ENCODE assay signal across 8 cellular contexts in genomic region chr3:69791919-69792399, GRCh38. TPM values are rescaled to one million over a fixed set of nuclear protein-coding genes. Genes with fewer than 3 reads are reported as not detected.
DNase-seq lines count a peak whose midpoint lies in the region; ATAC-seq, FAIRE-seq and TF ChIP-seq lines count a peak whose summit lies in the region.

No MANE protein-coding gene starts in this region.

- peaks cover 0 to 46% (median 36%) of the 10 kb centered on the region in 4 donors for H3K4me1 ChIP-seq in sigmoid colon

- 38 to 60% methylated on average over 3 of the region's 3 CpGs for WGBS in sigmoid colon, 2 donors

- FAIRE-seq in frontal cortex (lab: Jason Lieb, UNC): peak; percentile 65

- H3K36me3 ChIP-seq in sigmoid colon: no peaks in the 10 kb centered on the region

- no peaks in the 10 kb centered on the region for H3K27me3 ChIP-seq in sigmoid colon

- TF ChIP-seq POLR2A in sigmoid colon (IDR thresholded peaks at IDR 0.05): no peak

- intact Hi-C loops in sigmoid colon (cut with DNase I) (loop anchor here (1.0 kb wide), 1 partner anchor 101 kb away; no protein-coding TSS in a partner anchor), left colon (cut with DNase I, micrococcal nuclease) (loop anchor here in 1 of 2 donors (2.0 kb wide), 1 partner anchor 101 kb away; no protein-coding TSS in a partner anchor)

- H3K9me3 ChIP-seq in sigmoid colon: no peaks in the 10 kb centered on the region

- peak; percentile 16; the same call in 1 of the 3 replicates for TF ChIP-seq CTCF in GM12872 (IDR thresholded peaks at IDR 0.05; ENCODE audit: insufficient read depth, low read depth, low read length)
- peak; percentile 19 to 63 (median 48) for TF ChIP-seq CTCF in sigmoid colon (IDR thresholded peaks at IDR 0.05)

- ATAC-seq in activated CD4-positive, CD25-positive, alpha-beta regulatory T cell treated with anti-CD3 and anti-CD28 coated beads, Interleukin-2, amount 50 U/mL, for 24 hours: no peak
- no peak for ATAC-seq in left colon

- DNase-seq in SK-MEL-5 (ENCODE audit: low read depth, low spot score) (peak; percentile 77), frontal cortex (ENCODE audit: low spot score in 2 of 2) (peak; percentile 9), sigmoid colon (no peak), NCI-H1105 (lab: John Stamatoyannopoulos, UW) (no peak), germinal center (ENCODE audit: low spot score) (no peak), left colon (no peak)

- H3K4me3 ChIP-seq in sigmoid colon: no peak overlapping the region

- H3K27ac ChIP-seq in sigmoid colon: peak overlapping the region; percentile 13 to 58 (median 45)

- TF ChIP-seq EP300 in sigmoid colon (IDR thresholded peaks at IDR 0.05): no peak

- in situ Hi-C loops in SK-MEL-5 (cut with HindIII; ENCODE audit: low pct_unique_long_range_greater_than_20kb, low sequenced_read_pairs): no loop called here

RNA-seq across cellular contexts. Expression of gene MITF, which starts 52.7 kb away (rescaled TPM):
- total RNA-seq in SK-MEL-5 (2014; rRNA removed; shearing (Covaris generic)): 768 and 819 TPM in 2 replicates
- polyA plus RNA-seq in SK-MEL-5 (2015; cell fraction: cytosol; rRNA removed): 248 and 324 TPM in 2 replicates
- 389 and 448 TPM in 2 replicates for polyA plus RNA-seq in SK-MEL-5 (2015; cell fraction: nucleus; rRNA removed)
- 1.6 TPM for total RNA-seq in frontal cortex
- 10 to 100 TPM; 65.4 to 73.2 (median 67.1) TPM for total RNA-seq in sigmoid colon
- polyA plus RNA-seq in sigmoid colon: 1 to 10 TPM; 2.1 to 6.0 (median 2.9) TPM
- total RNA-seq in left colon: 1 to 10 TPM; 3.6 to 9.3 TPM

Comparison
In these comparisons a context has a peak if more than half of its experiments do, and no peak if none do; other contexts are left out.
1. DNase-seq: peak in SK-MEL-5 (single experiment) and frontal cortex (2 of 2); none in sigmoid colon (single experiment), NCI-H1105 (single experiment), germinal center (single experiment) and left colon (0 of 2).
2. RNA of gene MITF, which starts 52.7 kb away (total RNA-seq): 768 to 819 TPM in SK-MEL-5; 65.4 to 73.2 TPM in sigmoid colon, 3.6 to 9.3 TPM in left colon and 1.6 TPM in frontal cortex (single experiment); every median in the first group is over 10 times any median in the second.